Comparison of ENCODE assay signal across 9 cellular contexts in the genomic region with DNA sequence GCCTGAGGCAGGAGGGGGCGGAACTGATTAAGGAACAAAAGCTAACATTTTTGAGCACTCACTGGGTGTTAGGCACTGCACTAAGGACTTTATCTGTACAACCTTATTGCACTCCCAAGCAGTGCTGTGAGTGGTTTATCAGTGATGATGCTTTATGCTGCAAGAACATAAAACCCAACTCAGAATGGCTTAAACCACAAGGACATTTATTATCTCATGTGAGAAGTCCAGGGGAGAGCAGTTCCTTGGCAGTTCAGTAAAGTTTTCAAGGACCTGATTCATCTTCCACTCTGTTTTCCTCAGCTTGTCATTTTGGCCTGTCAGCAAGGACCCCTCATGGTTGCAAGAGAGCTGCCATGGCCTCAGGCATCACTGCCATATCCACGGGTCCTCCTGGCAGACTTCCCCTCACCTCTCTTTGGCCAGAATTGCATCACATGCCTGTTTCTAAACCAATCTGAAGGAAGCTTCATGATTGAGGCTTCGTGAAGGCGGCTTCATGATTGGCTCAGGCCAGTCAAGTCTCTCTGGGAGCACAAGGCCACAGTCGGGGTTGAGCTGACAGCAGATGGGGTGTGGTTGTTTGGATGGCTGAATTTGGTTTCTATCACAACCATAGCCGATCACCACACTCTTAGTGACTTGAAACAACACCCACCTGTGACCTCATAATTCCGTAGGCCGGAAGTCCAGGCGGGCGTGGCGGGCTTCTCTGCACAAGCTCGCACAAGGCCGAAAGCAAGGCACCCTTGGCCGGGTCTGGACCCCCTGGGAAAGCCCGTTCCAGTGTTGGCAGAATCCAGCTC. TPM values are rescaled to one million over a fixed set of nuclear protein-coding genes. Genes with fewer than 3 reads are reported as not detected.
DNase-seq lines count a peak whose midpoint lies in the region; ATAC-seq and TF ChIP-seq lines count a peak whose summit lies in the region.
"Had no signal": no experiment of that assay in that cellular context is flagged by ENCODE, and none has a peak within 500 bp of the region (broad histone marks: within the 10 kb centered on the region; RNA-seq: fewer than 3 reads in every experiment).

No MANE protein-coding gene starts in this region.

- CTCF ChIA-PET in Caco-2 (lab: Charles Lee): interaction anchor here (0.7 to 1.7 kb wide), 6 partner anchors 10 to 105 kb away, joined by 3 to 17 read pairs (median 4); partner anchors contain the start of gene RAB43
- CTCF ChIA-PET in activated CD8-positive, alpha-beta T cell treated with anti-CD3 and anti-CD28 coated beads for 36 hours (lab: Charles Lee): interaction anchor here (0.6 to 8.6 kb wide), 25 partner anchors 10 to 336 kb away, joined by 3 to 77 read pairs (median 4); partner anchors contain the start of genes CFAP92, CNBP and EFCC1

- H2AFZ ChIP-seq in smooth muscle cell (ENCODE audit: low read depth): no peak overlapping the region

- H3K36me3 ChIP-seq in Caco-2 (ENCODE audit: control insufficient read depth, insufficient read depth, low read length): no peaks in the 10 kb centered on the region
- no peaks in the 10 kb centered on the region for H3K36me3 ChIP-seq in left lung
- H3K36me3 ChIP-seq in smooth muscle cell (ENCODE audit: low read depth): no peaks in the 10 kb centered on the region

- H3K9ac ChIP-seq in smooth muscle cell (ENCODE audit: low read depth): no peak overlapping the region

- H3K79me2 ChIP-seq in smooth muscle cell (ENCODE audit: low read depth): no peaks in the 10 kb centered on the region

- POLR2A ChIA-PET in Caco-2 (lab: Charles Lee): no interaction called here
- POLR2A ChIA-PET in activated CD8-positive, alpha-beta T cell treated with anti-CD3 and anti-CD28 coated beads for 36 hours (lab: Charles Lee): interaction anchor here (0.6 to 4.7 kb wide), 20 partner anchors 10 to 1090 kb away, joined by 3 to 56 read pairs (median 4); partner anchors contain the start of genes ACAD9, CFAP92 and RAB43

- H3K4me3 ChIP-seq in Caco-2 (ENCODE audit: low read depth, low read length) (no peak overlapping the region), left lung (no peak overlapping the region), smooth muscle cell (no peak overlapping the region)

- intact Hi-C loops in Caco-2 (cut with micrococcal nuclease; ENCODE audit: unreplicated experiment) (loop anchor here (5.0 kb wide), 1 partner anchor 45 kb away; no protein-coding TSS in a partner anchor), left lung (cut with DNase I) (no loop called here)
- intact Hi-C loops in activated CD8-positive, alpha-beta T cell treated with anti-CD3 and anti-CD28 coated beads for 36 hours (cut with micrococcal nuclease): no loop called here

- DNase-seq in Caco-2 (no peak), left lung (peak in 1 of 2 donors; percentile 72), smooth muscle cell (lab: John Stamatoyannopoulos, UW; ENCODE audit: unreplicated experiment) (no peak), NCI-H526 treated with DMSO at 0.1 percent for 48 hours (lab: John Stamatoyannopoulos, UW) (no peak), left lobe of liver (ENCODE audit: low spot score) (no peak)
- DNase-seq in activated CD8-positive, alpha-beta T cell treated with anti-CD3 and anti-CD28 coated beads for 36 hours: peak; percentile 31

- no peaks in the 10 kb centered on the region for H3K9me3 ChIP-seq in Caco-2
- no peaks in the 10 kb centered on the region for H3K9me3 ChIP-seq in left lung
- H3K9me3 ChIP-seq in smooth muscle cell (replicated peaks; ENCODE audit: low read depth): no peaks in the 10 kb centered on the region

- peak overlapping the region; percentile 55 to 77 for H3K27ac ChIP-seq in left lung
- no peak overlapping the region for H3K27ac ChIP-seq in smooth muscle cell (ENCODE audit: low read depth)

- TF ChIP-seq CTCF in Caco-2 (IDR thresholded peaks at IDR 0.05; ENCODE audit: insufficient read depth in 1 of 2, low read depth in 1 of 2, low read length in 1 of 2, severe bottlenecking in 1 of 2, unreplicated experiment in 1 of 2) (no peak), left lung (IDR thresholded peaks at IDR 0.05) (no peak), smooth muscle cell (IDR thresholded peaks at IDR 0.05; ENCODE audit: borderline replicate concordance, insufficient read depth, poor library complexity, severe bottlenecking) (no peak)
- no peak for TF ChIP-seq CTCF in activated CD8-positive, alpha-beta T cell treated with anti-CD3 and anti-CD28 coated beads for 36 hours (IDR thresholded peaks at IDR 0.05)

- H3K27me3 ChIP-seq in Caco-2 (replicated peaks; ENCODE audit: control insufficient read depth, insufficient read depth, low read length) (no peaks in the 10 kb centered on the region), left lung (no peaks in the 10 kb centered on the region), smooth muscle cell (ENCODE audit: low read depth) (no peaks in the 10 kb centered on the region)

- H3K36me3 Mint-ChIP-seq in Caco-2 (ENCODE audit: insufficient read depth, unreplicated experiment): no peaks in the 10 kb centered on the region
- no peaks in the 10 kb centered on the region for H3K36me3 Mint-ChIP-seq in activated CD8-positive, alpha-beta T cell treated with anti-CD3 and anti-CD28 coated beads for 36 hours (ENCODE audit: low read depth)

- peaks cover 11% of the 10 kb centered on the region; the same call in 1 of the 2 replicates for H3K4me1 ChIP-seq in Caco-2
- peaks cover 18 to 29% of the 10 kb centered on the region in 2 donors for H3K4me1 ChIP-seq in left lung
- H3K4me1 ChIP-seq in smooth muscle cell (ENCODE audit: low read depth): no peaks in the 10 kb centered on the region

- no peaks in the 10 kb centered on the region for H3K4me1 Mint-ChIP-seq in Caco-2 (ENCODE audit: low read depth, unreplicated experiment)
- peaks cover 31% of the 10 kb centered on the region for H3K4me1 Mint-ChIP-seq in activated CD8-positive, alpha-beta T cell treated with anti-CD3 and anti-CD28 coated beads for 36 hours (ENCODE audit: low read depth)

- 90% methylated on average over 15 of the region's 15 CpGs for WGBS in smooth muscle cell (ENCODE audit: low lambda C conversion rate)

- no peaks in the 10 kb centered on the region for H3F3A ChIP-seq in smooth muscle cell (ENCODE audit: low read depth)

- H3K4me2 ChIP-seq in smooth muscle cell: no peak overlapping the region

- BruUV-seq in Caco-2 (replicated peaks; lab: Mats Ljungman, UMichigan): no TSS peak

- peak; percentile 66 for ATAC-seq in HG02852 (IDR thresholded peaks at IDR 0.05; ENCODE audit: unreplicated experiment)
- ATAC-seq in activated CD8-positive, alpha-beta T cell treated with anti-CD3 and anti-CD28 coated beads for 36 hours: peak; percentile 19
- ATAC-seq in left lung: peak; percentile 6
- ATAC-seq in GM18873 (IDR thresholded peaks at IDR 0.05; ENCODE audit: low FRiP score, unreplicated experiment): no peak
- no peak for ATAC-seq in left lobe of liver

- H4K20me1 ChIP-seq in smooth muscle cell (ENCODE audit: low read depth): no peaks in the 10 kb centered on the region

- no peaks in the 10 kb centered on the region for H3K27me3 Mint-ChIP-seq in Caco-2 (ENCODE audit: insufficient read depth, unreplicated experiment)
- H3K27me3 Mint-ChIP-seq in activated CD8-positive, alpha-beta T cell treated with anti-CD3 and anti-CD28 coated beads for 36 hours: no peaks in the 10 kb centered on the region

- no peak overlapping the region for H3K4me3 Mint-ChIP-seq in Caco-2 (ENCODE audit: unreplicated experiment)
- H3K4me3 Mint-ChIP-seq in activated CD8-positive, alpha-beta T cell treated with anti-CD3 and anti-CD28 coated beads for 36 hours: peak overlapping the region; percentile 71

- no peaks in the 10 kb centered on the region for H3K9me3 Mint-ChIP-seq in Caco-2 (ENCODE audit: unreplicated experiment)
- no peaks in the 10 kb centered on the region for H3K9me3 Mint-ChIP-seq in activated CD8-positive, alpha-beta T cell treated with anti-CD3 and anti-CD28 coated beads for 36 hours

- peak overlapping the region; percentile 51 for H3K27ac Mint-ChIP-seq in Caco-2 (ENCODE audit: unreplicated experiment)
- peak overlapping the region; percentile 97 for H3K27ac Mint-ChIP-seq in activated CD8-positive, alpha-beta T cell treated with anti-CD3 and anti-CD28 coated beads for 36 hours

RNA-seq across cellular contexts. Expression of gene EFCC1, which starts 15.8 kb away (rescaled TPM):
- total RNA-seq in Caco-2 (2022): 0.28 and 0.39 TPM in 2 replicates
- under 1 TPM; 0.16 to 0.38 TPM for total RNA-seq in activated CD8-positive, alpha-beta T cell treated with anti-CD3 and anti-CD28 coated beads for 36 hours
- 1 to 10 TPM; 2.7 to 4.9 TPM for total RNA-seq in left lung
- total RNA-seq in smooth muscle cell: not detected in 2 replicates
- polyA plus RNA-seq in smooth muscle cell: 0.26 TPM in 1 of 2 replicates, not detected in the other
- 0.53 TPM for total RNA-seq in left lobe of liver
- total RNA-seq: M059J had no signal

RNA-seq across cellular contexts. Expression of gene CFAP92, which starts 23.1 kb away (rescaled TPM):
- 4.5 and 5.9 TPM in 2 replicates for total RNA-seq in Caco-2 (2022)
- total RNA-seq in activated CD8-positive, alpha-beta T cell treated with anti-CD3 and anti-CD28 coated beads for 36 hours: under 1 TPM; 0.38 to 0.83 TPM
- 1 to 10 TPM; 1.7 to 2.1 TPM for total RNA-seq in left lung
- 0.49 and 0.67 TPM in 2 replicates for total RNA-seq in smooth muscle cell
- polyA plus RNA-seq in smooth muscle cell: 0.85 and 0.89 TPM in 2 replicates
- total RNA-seq in left lobe of liver: not detected

RNA-seq across cellular contexts. Expression of gene GP9, which starts 43.7 kb away (rescaled TPM):
- not detected in 2 replicates for total RNA-seq in Caco-2 (2022)
- total RNA-seq in activated CD8-positive, alpha-beta T cell treated with anti-CD3 and anti-CD28 coated beads for 36 hours: not detected
- total RNA-seq in left lung: 1 to 10 TPM in 1 of 2 donors, not detected in 1; 1.1 TPM
- total RNA-seq in smooth muscle cell: not detected in 2 replicates
- polyA plus RNA-seq in smooth muscle cell: not detected in 2 replicates
- 0.20 TPM for total RNA-seq in left lobe of liver
- total RNA-seq: M059J had no signal

Comparison
In these comparisons a context has a peak if more than half of its experiments do, and no peak if none do; other contexts are left out.
1. ATAC-seq: peak in HG02852 (single experiment), activated CD8-positive, alpha-beta T cell treated with anti-CD3 and anti-CD28 coated beads for 36 hours (single experiment) and left lung (single experiment); none in GM18873 (single experiment) and left lobe of liver (single experiment).